ENCODE assay signal across 8 cellular contexts in genomic region chr2:128232965-128233789, GRCh38.
DNase-seq lines count a peak whose midpoint lies in the region; ATAC-seq and TF ChIP-seq lines count a peak whose summit lies in the region.

No MANE protein-coding gene starts in this region.

- in situ Hi-C loops in GM13976 (cut with MboI; ENCODE audit: low sequenced_read_pairs, unreplicated experiment), result no loop called here

- H3K27me3 ChIP-seq in aorta (ENCODE audit: control insufficient read depth in 1 of 2, insufficient read depth in 2 of 2, low read length in 1 of 2), result no peaks in the 10 kb centered on the region

- intact Hi-C loops in aorta (cut with DNase I), result loop anchor here in 1 of 2 donors (5.0 kb wide), 1 partner anchor 51 kb away; no protein-coding TSS in a partner anchor

- 0 to 1% methylated on average over 54 to 84 of the region's 84 CpGs for WGBS in aorta, 2 donors

- no peaks in the 10 kb centered on the region for H3K4me1 ChIP-seq in aorta (ENCODE audit: control insufficient read depth in 1 of 2, insufficient read depth in 2 of 2, low read length in 2 of 2)

- peak; percentile 97 for TF ChIP-seq CTCF in GM13976 (IDR thresholded peaks at IDR 0.05; ENCODE audit: borderline replicate concordance, control extremely low read depth, extremely low read depth, insufficient read depth, missing control alignments)

- H3K36me3 ChIP-seq in aorta (ENCODE audit: control insufficient read depth in 1 of 2, insufficient read depth in 2 of 2, low read length in 1 of 2), result no peaks in the 10 kb centered on the region

- no peaks in the 10 kb centered on the region for H3K9me3 ChIP-seq in aorta (ENCODE audit: control insufficient read depth, low read length)

- peak overlapping the region; percentile 4 to 73 for H3K4me3 ChIP-seq in aorta (ENCODE audit: low read length in 2 of 2)

- H3K27ac ChIP-seq in aorta (ENCODE audit: low read depth in 1 of 2, low read length in 2 of 2), result no peak overlapping the region

- peak; percentile 96 for ATAC-seq in HG02763 (IDR thresholded peaks at IDR 0.05; ENCODE audit: unreplicated experiment)
- peak; percentile 96 for ATAC-seq in aorta (ENCODE audit: low FRiP score)

- DNase-seq in GM13976 (ENCODE audit: low spot score), result peak; percentile 97
- DNase-seq in NCI-H128 (lab: John Stamatoyannopoulos, UW; ENCODE audit: unreplicated experiment), result peak; percentile 16
- DNase-seq in T-helper 9 cell, result peak; percentile 70
- peak; percentile 92 for DNase-seq in astrocyte of the hippocampus (ENCODE audit: low read depth, low spot score)
- DNase-seq in hippocampal formation (lab: John Stamatoyannopoulos, UW), result peak; percentile 78 to 82
- peak; percentile 26 for DNase-seq in renal cortical epithelial cell (ENCODE audit: low read depth)
- peak; percentile 93 to 96 for DNase-seq in aorta

Comparison
In these comparisons a context has a peak if more than half of its experiments do, and no peak if none do; other contexts are left out.
1. DNase-seq: peak in every context shown above with its lines; median percentile 97 in GM13976; 94 in aorta; 92 in astrocyte of the hippocampus; 80 in hippocampal formation; 70 in T-helper 9 cell; 26 in renal cortical epithelial cell; 16 in NCI-H128.